ENCODE assay signal across 26 cellular contexts in the genomic region with DNA sequence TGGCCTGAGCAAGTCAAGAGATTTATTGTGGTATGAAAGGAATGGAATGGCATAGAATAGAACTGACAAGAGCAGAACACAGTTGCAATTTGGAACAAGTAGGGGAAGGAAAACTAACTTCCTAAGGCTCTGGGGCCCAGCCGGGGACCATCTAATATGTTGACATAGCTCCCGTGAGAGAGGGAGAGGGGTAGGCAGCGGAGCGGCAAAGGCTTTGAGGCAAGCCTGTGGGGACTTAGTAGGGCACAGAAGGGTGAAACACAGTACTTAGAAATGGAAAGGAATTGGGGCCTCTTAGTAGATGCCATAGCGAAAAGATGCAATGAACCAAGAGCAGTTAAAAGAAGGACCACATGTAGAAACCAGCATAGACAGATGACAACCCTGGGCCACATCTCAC. TPM values are rescaled to one million over a fixed set of nuclear protein-coding genes. Genes with fewer than 3 reads are reported as not detected.
"Had no signal": no experiment of that assay in that cellular context is flagged by ENCODE, and none has a peak within 500 bp of the region (broad histone marks: within the 10 kb centered on the region; RNA-seq: fewer than 3 reads in every experiment).

No MANE protein-coding gene starts in this region.

- ATAC-seq: gastrocnemius medialis; heart left ventricle; left lung; naive thymus-derived CD4-positive, alpha-beta T cell; psoas muscle; right cardiac atrium; stimulated activated naive CD8-positive, alpha-beta T cell treated with anti-CD3 and anti-CD28 coated beads, Interleukin-15, amount 100 ng/mL, for 72 hours; upper lobe of right lung had no signal

- H3K4me3 ChIP-seq: dorsolateral prefrontal cortex, gastrocnemius medialis, heart left ventricle, hepatocyte, left lung, psoas muscle, sigmoid colon, skin epidermis, tibial nerve, upper lobe of right lung, uterus had no signal

- H3K9me3 ChIP-seq: gastrocnemius medialis, heart left ventricle, left lung, psoas muscle, sigmoid colon, tibial nerve, upper lobe of right lung, uterus had no signal

- H3K27me3 ChIP-seq: dorsolateral prefrontal cortex, gastrocnemius medialis, heart left ventricle, hepatocyte, left lung, sigmoid colon, tibial nerve, upper lobe of right lung, uterus had no signal

- H3K4me1 ChIP-seq: gastrocnemius medialis, left lung, psoas muscle, tibial nerve, uterus had no signal

- H3K79me2 ChIP-seq: hepatocyte had no signal

- H3K36me3 ChIP-seq: gastrocnemius medialis, heart left ventricle, left lung, sigmoid colon, tibial nerve, upper lobe of right lung, uterus had no signal

- H3K4me3 Mint-ChIP-seq: naive thymus-derived CD4-positive, alpha-beta T cell; neural crest cell; stimulated activated naive CD8-positive, alpha-beta T cell treated with anti-CD3 and anti-CD28 coated beads, Interleukin-15, amount 100 ng/mL, for 72 hours had no signal

- H3K4me2 ChIP-seq: hepatocyte had no signal

- H3K4me1 Mint-ChIP-seq: naive thymus-derived CD4-positive, alpha-beta T cell; neural crest cell; stimulated activated naive CD8-positive, alpha-beta T cell treated with anti-CD3 and anti-CD28 coated beads, Interleukin-15, amount 100 ng/mL, for 72 hours had no signal

- H3K9me3 Mint-ChIP-seq: neural crest cell; stimulated activated naive CD8-positive, alpha-beta T cell treated with anti-CD3 and anti-CD28 coated beads, Interleukin-15, amount 100 ng/mL, for 72 hours had no signal

- H3K36me3 Mint-ChIP-seq: naive thymus-derived CD4-positive, alpha-beta T cell had no signal

- H2AFZ ChIP-seq: hepatocyte had no signal

- H3K27ac ChIP-seq: dorsolateral prefrontal cortex, gastrocnemius medialis, heart left ventricle, hepatocyte, left lung, psoas muscle, sigmoid colon, skin epidermis, tibial nerve, upper lobe of right lung, uterus had no signal

- FAIRE-seq: colon, kidney had no signal

- DNase-seq: central memory CD4-positive, alpha-beta T cell; dorsolateral prefrontal cortex; effector CD4-positive, alpha-beta T cell; foreskin fibroblast; gastrocnemius medialis; heart left ventricle; kidney; left lung; mesenchymal stem cell; midbrain; naive thymus-derived CD4-positive, alpha-beta T cell; psoas muscle; right cardiac atrium; sigmoid colon; stimulated activated CD4-positive, alpha-beta T cell treated with anti-CD3 and anti-CD28 coated beads, Interleukin-15, amount 100 ng/mL, for 24 hours; stimulated activated CD4-positive, alpha-beta T cell treated with anti-CD3 and anti-CD28 coated beads, Interleukin-2, amount 100 ng/mL, for 48 hours; stimulated activated naive CD4-positive, alpha-beta T cell; stimulated activated naive CD8-positive, alpha-beta T cell treated with anti-CD3 and anti-CD28 coated beads, Interleukin-15, amount 100 ng/mL, for 72 hours; upper lobe of right lung; uterus had no signal

- H3K27ac Mint-ChIP-seq: naive thymus-derived CD4-positive, alpha-beta T cell; stimulated activated naive CD8-positive, alpha-beta T cell treated with anti-CD3 and anti-CD28 coated beads, Interleukin-15, amount 100 ng/mL, for 72 hours had no signal

RNA-seq across cellular contexts. Expression of a gene that starts 11.8 kb away (rescaled TPM):
- total RNA-seq: neural crest cell, osteocyte had no signal
- polyA plus RNA-seq: naive thymus-derived CD4-positive, alpha-beta T cell had no signal
